1 cellular context compared by ENCODE assay signal in the genomic region with DNA sequence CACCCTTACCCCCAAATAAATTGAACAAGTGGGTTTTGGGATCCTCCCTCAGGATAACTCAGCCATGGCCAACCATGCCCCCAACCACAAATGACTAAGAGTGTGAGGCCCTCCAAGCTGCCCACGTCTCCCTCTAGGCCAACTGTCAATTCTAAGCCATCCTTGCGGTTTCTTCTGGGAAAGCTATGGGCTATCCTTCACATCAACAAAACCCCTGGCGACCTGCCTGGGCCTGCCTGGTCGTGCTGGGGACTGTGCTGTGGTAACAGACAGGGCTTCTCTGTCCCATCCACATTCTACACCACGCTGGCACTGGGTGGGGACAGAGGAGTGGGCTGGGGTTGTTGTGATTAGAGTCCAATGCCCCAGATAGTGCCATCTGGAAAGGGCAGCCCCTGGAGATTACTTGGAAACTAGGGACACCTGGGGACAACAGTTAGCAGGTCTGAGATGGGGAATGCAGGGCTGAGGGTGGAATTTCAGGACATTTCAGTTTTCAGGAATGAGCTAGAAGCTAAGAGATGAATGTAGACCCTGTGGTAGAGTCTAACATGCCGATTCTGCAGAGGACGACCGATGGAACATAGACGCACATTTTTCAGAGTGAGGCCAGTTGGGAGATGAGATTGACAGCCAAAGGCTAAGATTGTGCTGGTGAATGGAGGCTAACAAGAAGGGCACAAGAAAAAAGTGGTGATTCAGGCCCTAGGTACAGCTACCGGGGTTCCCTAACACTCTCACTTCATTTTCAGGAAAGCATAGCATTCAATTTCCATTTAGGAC.
TF ChIP-seq lines count a peak whose summit lies in the region.

No MANE protein-coding gene starts in this region.

TF ChIP-seq in HepG2, 621 proteins besides CTCF, POLR2A, EP300 and RAD21 (continued from another document and continues in another):
- TF ChIP-seq, protein P1, sequence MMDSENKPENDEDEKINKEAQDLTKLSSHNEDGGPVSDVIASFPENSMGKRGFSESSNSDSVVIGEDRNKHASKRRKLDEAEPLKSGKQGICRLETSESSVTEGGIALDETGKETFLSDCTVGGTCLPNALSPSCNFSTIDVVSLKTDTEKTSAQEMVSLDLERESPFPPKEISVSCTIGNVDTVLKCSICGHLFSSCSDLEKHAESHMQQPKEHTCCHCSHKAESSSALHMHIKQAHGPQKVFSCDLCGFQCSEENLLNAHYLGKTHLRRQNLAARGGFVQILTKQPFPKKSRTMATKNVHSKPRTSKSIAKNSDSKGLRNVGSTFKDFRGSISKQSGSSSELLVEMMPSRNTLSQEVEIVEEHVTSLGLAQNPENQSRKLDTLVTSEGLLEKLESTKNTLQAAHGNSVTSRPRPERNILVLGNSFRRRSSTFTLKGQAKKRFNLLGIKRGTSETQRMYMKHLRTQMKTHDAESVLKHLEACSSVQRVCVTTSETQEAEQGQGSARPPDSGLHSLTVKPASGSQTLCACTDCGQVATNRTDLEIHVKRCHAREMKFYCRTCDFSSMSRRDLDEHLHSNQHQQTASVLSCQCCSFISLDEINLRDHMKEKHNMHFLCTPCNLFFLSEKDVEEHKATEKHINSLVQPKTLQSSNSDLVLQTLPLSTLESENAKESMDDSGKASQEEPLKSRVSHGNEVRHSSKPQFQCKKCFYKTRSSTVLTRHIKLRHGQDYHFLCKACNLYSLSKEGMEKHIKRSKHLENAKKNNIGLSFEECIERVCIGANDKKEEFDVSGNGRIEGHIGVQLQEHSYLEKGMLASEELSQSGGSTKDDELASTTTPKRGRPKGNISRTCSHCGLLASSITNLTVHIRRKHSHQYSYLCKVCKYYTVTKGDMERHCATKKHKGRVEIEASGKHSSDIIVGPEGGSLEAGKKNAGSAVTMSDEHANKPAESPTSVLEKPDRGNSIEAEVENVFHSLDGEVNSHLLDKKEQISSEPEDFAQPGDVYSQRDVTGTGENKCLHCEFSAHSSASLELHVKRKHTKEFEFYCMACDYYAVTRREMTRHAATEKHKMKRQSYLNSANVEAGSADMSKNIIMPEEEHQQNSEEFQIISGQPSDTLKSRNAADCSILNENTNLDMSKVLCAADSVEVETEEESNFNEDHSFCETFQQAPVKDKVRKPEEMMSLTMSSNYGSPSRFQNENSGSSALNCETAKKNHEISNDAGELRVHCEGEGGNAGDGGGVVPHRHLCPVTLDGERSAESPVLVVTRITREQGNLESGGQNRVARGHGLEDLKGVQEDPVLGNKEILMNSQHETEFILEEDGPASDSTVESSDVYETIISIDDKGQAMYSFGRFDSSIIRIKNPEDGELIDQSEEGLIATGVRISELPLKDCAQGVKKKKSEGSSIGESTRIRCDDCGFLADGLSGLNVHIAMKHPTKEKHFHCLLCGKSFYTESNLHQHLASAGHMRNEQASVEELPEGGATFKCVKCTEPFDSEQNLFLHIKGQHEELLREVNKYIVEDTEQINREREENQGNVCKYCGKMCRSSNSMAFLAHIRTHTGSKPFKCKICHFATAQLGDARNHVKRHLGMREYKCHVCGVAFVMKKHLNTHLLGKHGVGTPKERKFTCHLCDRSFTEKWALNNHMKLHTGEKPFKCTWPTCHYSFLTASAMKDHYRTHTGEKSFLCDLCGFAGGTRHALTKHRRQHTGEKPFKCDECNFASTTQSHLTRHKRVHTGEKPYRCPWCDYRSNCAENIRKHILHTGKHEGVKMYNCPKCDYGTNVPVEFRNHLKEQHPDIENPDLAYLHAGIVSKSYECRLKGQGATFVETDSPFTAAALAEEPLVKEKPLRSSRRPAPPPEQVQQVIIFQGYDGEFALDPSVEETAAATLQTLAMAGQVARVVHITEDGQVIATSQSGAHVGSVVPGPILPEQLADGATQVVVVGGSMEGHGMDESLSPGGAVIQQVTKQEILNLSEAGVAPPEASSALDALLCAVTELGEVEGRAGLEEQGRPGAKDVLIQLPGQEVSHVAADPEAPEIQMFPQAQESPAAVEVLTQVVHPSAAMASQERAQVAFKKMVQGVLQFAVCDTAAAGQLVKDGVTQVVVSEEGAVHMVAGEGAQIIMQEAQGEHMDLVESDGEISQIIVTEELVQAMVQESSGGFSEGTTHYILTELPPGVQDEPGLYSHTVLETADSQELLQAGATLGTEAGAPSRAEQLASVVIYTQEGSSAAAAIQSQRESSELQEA (CRISPR knock-in tag; IDR thresholded peaks at IDR 0.05; ENCODE audit: not compliant biosample characterization), result no peak
- TF ChIP-seq TAF1 (CRISPR knock-in tag; IDR thresholded peaks at IDR 0.05) (no peak), HIVEP1 (CRISPR knock-in tag; IDR thresholded peaks at IDR 0.05) (no peak), IKZF4 (CRISPR knock-in tag; IDR thresholded peaks at IDR 0.05; ENCODE audit: borderline replicate concordance, low read depth, not compliant biosample characterization) (no peak), ZBTB20 (CRISPR knock-in tag; IDR thresholded peaks at IDR 0.05; ENCODE audit: borderline replicate concordance, low read depth) (no peak; the same call in 1 of the 2 replicates), E2F5 (CRISPR knock-in tag; conservative IDR thresholded peaks at IDR 0.05) (no peak), ZNF318 (CRISPR knock-in tag; IDR thresholded peaks at IDR 0.05) (no peak), ZNF484 (CRISPR knock-in tag; IDR thresholded peaks at IDR 0.05; ENCODE audit: borderline replicate concordance, low read depth) (no peak), TEF (CRISPR knock-in tag; IDR thresholded peaks at IDR 0.05) (no peak), ZNF556 (CRISPR knock-in tag; IDR thresholded peaks at IDR 0.05; ENCODE audit: borderline replicate concordance) (no peak), SPEN (CRISPR knock-in tag; IDR thresholded peaks at IDR 0.05; ENCODE audit: low read depth) (no peak), ZNF550 (CRISPR knock-in tag; IDR thresholded peaks at IDR 0.05; ENCODE audit: borderline replicate concordance) (no peak), FOXA1 (IDR thresholded peaks at IDR 0.05) (no peak), FOXA1 (CRISPR knock-in tag; IDR thresholded peaks at IDR 0.05) (no peak)
- TF ChIP-seq, protein P2, sequence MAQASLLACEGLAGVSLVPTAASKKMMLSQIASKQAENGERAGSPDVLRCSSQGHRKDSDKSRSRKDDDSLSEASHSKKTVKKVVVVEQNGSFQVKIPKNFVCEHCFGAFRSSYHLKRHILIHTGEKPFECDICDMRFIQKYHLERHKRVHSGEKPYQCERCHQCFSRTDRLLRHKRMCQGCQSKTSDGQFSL (CRISPR knock-in tag; IDR thresholded peaks at IDR 0.05), result no peak
- TF ChIP-seq, protein P3, sequence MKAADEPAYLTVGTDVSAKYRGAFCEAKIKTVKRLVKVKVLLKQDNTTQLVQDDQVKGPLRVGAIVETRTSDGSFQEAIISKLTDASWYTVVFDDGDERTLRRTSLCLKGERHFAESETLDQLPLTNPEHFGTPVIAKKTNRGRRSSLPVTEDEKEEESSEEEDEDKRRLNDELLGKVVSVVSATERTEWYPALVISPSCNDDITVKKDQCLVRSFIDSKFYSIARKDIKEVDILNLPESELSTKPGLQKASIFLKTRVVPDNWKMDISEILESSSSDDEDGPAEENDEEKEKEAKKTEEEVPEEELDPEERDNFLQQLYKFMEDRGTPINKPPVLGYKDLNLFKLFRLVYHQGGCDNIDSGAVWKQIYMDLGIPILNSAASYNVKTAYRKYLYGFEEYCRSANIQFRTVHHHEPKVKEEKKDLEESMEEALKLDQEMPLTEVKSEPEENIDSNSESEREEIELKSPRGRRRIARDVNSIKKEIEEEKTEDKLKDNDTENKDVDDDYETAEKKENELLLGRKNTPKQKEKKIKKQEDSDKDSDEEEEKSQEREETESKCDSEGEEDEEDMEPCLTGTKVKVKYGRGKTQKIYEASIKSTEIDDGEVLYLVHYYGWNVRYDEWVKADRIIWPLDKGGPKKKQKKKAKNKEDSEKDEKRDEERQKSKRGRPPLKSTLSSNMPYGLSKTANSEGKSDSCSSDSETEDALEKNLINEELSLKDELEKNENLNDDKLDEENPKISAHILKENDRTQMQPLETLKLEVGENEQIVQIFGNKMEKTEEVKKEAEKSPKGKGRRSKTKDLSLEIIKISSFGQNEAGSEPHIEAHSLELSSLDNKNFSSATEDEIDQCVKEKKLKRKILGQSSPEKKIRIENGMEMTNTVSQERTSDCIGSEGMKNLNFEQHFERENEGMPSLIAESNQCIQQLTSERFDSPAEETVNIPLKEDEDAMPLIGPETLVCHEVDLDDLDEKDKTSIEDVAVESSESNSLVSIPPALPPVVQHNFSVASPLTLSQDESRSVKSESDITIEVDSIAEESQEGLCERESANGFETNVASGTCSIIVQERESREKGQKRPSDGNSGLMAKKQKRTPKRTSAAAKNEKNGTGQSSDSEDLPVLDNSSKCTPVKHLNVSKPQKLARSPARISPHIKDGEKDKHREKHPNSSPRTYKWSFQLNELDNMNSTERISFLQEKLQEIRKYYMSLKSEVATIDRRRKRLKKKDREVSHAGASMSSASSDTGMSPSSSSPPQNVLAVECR (CRISPR knock-in tag; IDR thresholded peaks at IDR 0.05; ENCODE audit: borderline replicate concordance), result no peak
- TF ChIP-seq, protein P4, sequence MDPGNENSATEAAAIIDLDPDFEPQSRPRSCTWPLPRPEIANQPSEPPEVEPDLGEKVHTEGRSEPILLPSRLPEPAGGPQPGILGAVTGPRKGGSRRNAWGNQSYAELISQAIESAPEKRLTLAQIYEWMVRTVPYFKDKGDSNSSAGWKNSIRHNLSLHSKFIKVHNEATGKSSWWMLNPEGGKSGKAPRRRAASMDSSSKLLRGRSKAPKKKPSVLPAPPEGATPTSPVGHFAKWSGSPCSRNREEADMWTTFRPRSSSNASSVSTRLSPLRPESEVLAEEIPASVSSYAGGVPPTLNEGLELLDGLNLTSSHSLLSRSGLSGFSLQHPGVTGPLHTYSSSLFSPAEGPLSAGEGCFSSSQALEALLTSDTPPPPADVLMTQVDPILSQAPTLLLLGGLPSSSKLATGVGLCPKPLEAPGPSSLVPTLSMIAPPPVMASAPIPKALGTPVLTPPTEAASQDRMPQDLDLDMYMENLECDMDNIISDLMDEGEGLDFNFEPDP (CRISPR knock-in tag; conservative IDR thresholded peaks at IDR 0.05), result no peak
